Comparison of ENCODE assay signal across 6 cellular contexts in the genomic region with DNA sequence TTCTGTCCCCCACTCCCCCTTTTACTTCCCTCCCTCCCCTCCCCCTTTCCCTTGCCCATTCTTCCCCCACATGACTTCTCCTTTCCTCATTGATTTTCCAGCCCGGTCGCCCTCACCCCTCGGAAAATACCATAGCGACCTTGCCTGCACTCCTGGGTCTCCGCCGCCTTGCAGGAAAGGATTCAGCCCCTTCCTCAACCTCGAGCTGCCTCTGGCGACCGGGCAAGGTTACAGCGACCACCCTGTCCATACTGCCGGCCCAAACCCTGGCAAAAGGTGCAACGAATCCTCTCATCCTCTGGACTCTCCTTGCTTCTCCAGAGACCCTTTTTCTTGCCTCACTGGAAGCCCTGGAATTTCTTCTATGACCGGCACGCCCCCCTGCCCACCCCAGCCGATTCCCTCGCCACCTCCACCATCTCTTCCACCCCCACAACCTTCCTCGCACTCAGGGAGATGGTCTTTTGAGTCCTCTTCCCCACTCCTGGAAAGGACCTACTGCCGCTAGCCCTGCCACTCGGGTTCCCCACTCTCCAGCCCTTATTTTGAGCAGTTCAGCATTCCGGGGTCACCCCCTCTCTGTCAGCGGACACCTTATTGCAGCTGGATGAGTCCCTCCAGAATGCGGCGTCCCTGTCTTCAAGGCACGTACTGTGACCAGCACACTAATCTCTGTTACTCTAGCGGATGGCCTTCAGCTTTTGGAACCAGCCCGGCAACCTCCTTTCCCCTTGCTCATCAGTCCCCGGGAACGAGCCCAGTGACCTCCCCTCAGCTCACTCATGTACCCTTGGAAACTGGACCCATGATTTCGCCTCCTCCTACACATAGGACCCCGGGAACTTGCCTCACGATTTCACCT. TPM values are rescaled to one million over a fixed set of nuclear protein-coding genes. Genes with fewer than 3 reads are reported as not detected.
DNase-seq lines count a peak whose midpoint lies in the region; ATAC-seq and TF ChIP-seq lines count a peak whose summit lies in the region.

No MANE protein-coding gene starts in this region.

- peak overlapping the region; percentile 99 for H3K27ac Mint-ChIP-seq in progenitor cell of endocrine pancreas

- H3K27me3 ChIP-seq in dorsolateral prefrontal cortex: no peaks in the 10 kb centered on the region

- no peak for DNase-seq in Jurkat, Clone E6-1 (ENCODE audit: low read depth, low spot score)
- peak in 2 of 10 donors; percentile 8 to 44 for DNase-seq in dorsolateral prefrontal cortex
- no peak for DNase-seq in progenitor cell of endocrine pancreas (ENCODE audit: low spot score, unreplicated experiment)
- no peak for DNase-seq in NCI-H1092 (lab: John Stamatoyannopoulos, UW)
- no peak for DNase-seq in SHP77 (lab: John Stamatoyannopoulos, UW)

- peaks cover 26% of the 10 kb centered on the region for H3K4me1 Mint-ChIP-seq in progenitor cell of endocrine pancreas (ENCODE audit: low read depth)

- H3K27me3 Mint-ChIP-seq in progenitor cell of endocrine pancreas: no peaks in the 10 kb centered on the region

- H3K9me3 Mint-ChIP-seq in progenitor cell of endocrine pancreas (ENCODE audit: low read depth): no peaks in the 10 kb centered on the region

- intact Hi-C loops in dorsolateral prefrontal cortex (cut with DNase I): loop anchor here (2.0 to 5.0 kb wide), 5 partner anchors 39 to 304 kb away; a partner anchor contains a TSS

- no peak for ATAC-seq in GM18861 (IDR thresholded peaks at IDR 0.05; ENCODE audit: unreplicated experiment)

- H3K4me3 ChIP-seq in Jurkat, Clone E6-1 (ENCODE audit: low read length): peak overlapping the region; percentile 98
- H3K4me3 ChIP-seq in dorsolateral prefrontal cortex: peak overlapping the region; percentile 46 to 97 (median 86)

- TF ChIP-seq CTCF in dorsolateral prefrontal cortex (IDR thresholded peaks at IDR 0.05 in 54 of 56, conservative IDR thresholded peaks at IDR 0.05 in 2 of 56; ENCODE audit: low read depth in 1 of 56, partially characterized antibody in 56 of 56) (no peak), progenitor cell of endocrine pancreas (IDR thresholded peaks at IDR 0.05; ENCODE audit: unreplicated experiment) (no peak)

- H3K27ac ChIP-seq in dorsolateral prefrontal cortex: peak overlapping the region; percentile 69 to 100 (median 98)

- H3K36me3 Mint-ChIP-seq in progenitor cell of endocrine pancreas (ENCODE audit: insufficient read depth): peaks cover 13% of the 10 kb centered on the region

- peak overlapping the region; percentile 100 for H3K4me3 Mint-ChIP-seq in progenitor cell of endocrine pancreas (ENCODE audit: low read depth)

RNA-seq across cellular contexts. Expression of a gene that starts 0.8 kb away (rescaled TPM):
- polyA plus RNA-seq in Jurkat, Clone E6-1 (2012; ENCODE audit: insufficient read depth, insufficient read length): 21.0 TPM
- total RNA-seq in dorsolateral prefrontal cortex: 10 to 100 TPM; 18.8 to 38.8 (median 25.9) TPM
- 25.0 and 30.3 TPM in 2 replicates for total RNA-seq in progenitor cell of endocrine pancreas

RNA-seq across cellular contexts. Expression of a gene that starts 38.0 kb away (rescaled TPM):
- polyA plus RNA-seq in Jurkat, Clone E6-1 (2012; ENCODE audit: insufficient read depth, insufficient read length): 682 TPM
- total RNA-seq in dorsolateral prefrontal cortex (100 to 1,000 TPM; 114 to 365 (median 249) TPM), progenitor cell of endocrine pancreas (221 and 228 TPM in 2 replicates)

RNA-seq across cellular contexts. Expression of a gene that starts 38.0 kb away (rescaled TPM):
- 28.3 TPM for polyA plus RNA-seq in Jurkat, Clone E6-1 (2012; ENCODE audit: insufficient read depth, insufficient read length)
- 10 to 100 TPM; 42.8 to 67.4 (median 56.1) TPM for total RNA-seq in dorsolateral prefrontal cortex
- total RNA-seq in progenitor cell of endocrine pancreas: 100 and 103 TPM in 2 replicates

RNA-seq across cellular contexts. Expression of a gene that starts 52.7 kb away (rescaled TPM):
- 3.6 TPM for polyA plus RNA-seq in Jurkat, Clone E6-1 (2012; ENCODE audit: insufficient read depth, insufficient read length)
- total RNA-seq in dorsolateral prefrontal cortex (100 to 1,000 TPM in 5 of 120 experiments, 10 to 100 TPM in 115; 42.0 to 138 (median 65.0) TPM), progenitor cell of endocrine pancreas (36.6 and 38.6 TPM in 2 replicates)
